In genomic region chr9:125439434-125440272, GRCh38 we compare ENCODE assay signal across 24 cellular contexts.
DNase-seq lines count a peak whose midpoint lies in the region; ATAC-seq, FAIRE-seq and TF ChIP-seq lines count a peak whose summit lies in the region.
"Had no signal": no experiment of that assay in that cellular context is flagged by ENCODE, and none has a peak within 500 bp of the region (broad histone marks: within the 10 kb centered on the region; RNA-seq: fewer than 3 reads in every experiment).

No MANE protein-coding gene starts in this region.

- no peak overlapping the region for H4K5ac ChIP-seq in H1 (ENCODE audit: insufficient read length, low read depth, low read length)

- no peaks in the 10 kb centered on the region for H3K9me3 Mint-ChIP-seq in endothelial cell (ENCODE audit: unreplicated experiment)
- H3K9me3 Mint-ChIP-seq: activated CD4-positive, alpha-beta memory T cell treated with anti-CD3 and anti-CD28 coated beads, Interleukin-2, amount 10 ng/mL, durations not matched to agents 7 days and 5 days; activated T-helper 2 cell treated with anti-CD3 and anti-CD28 coated beads, Interferon-gamma antibody, Interleukin-2, Interleukin-4, amounts not matched to agents 10 μg/mL and 5 μg/mL and 100 μg/mL, durations not matched to agents 14 hours and 24 hours and 36 hours; T-helper 1 cell treated with Interleukin-12 subunit alpha and Interleukin-12 subunit beta and Interleukin-4 antibody, amounts not matched to agents 30 μg/mL and 1 μg/mL, for 36 hours had no signal

- no peak overlapping the region for H3K56ac ChIP-seq in H1 (replicated peaks; ENCODE audit: insufficient read length, low read depth, low read length)

- H2AFZ ChIP-seq in H1 (ENCODE audit: low read length) (no peak overlapping the region), neuronal stem cell (ENCODE audit: low read length) (no peak overlapping the region)

- no peak overlapping the region for H3K27ac Mint-ChIP-seq in endothelial cell (ENCODE audit: unreplicated experiment)
- H3K27ac Mint-ChIP-seq: activated CD4-positive, alpha-beta memory T cell treated with anti-CD3 and anti-CD28 coated beads, Interleukin-2, amount 10 ng/mL, durations not matched to agents 7 days and 5 days; activated T-helper 2 cell treated with anti-CD3 and anti-CD28 coated beads, Interferon-gamma antibody, Interleukin-2, Interleukin-4, amounts not matched to agents 10 μg/mL and 5 μg/mL and 100 μg/mL, durations not matched to agents 14 hours and 24 hours and 36 hours; T-helper 1 cell treated with Interleukin-12 subunit alpha and Interleukin-12 subunit beta and Interleukin-4 antibody, amounts not matched to agents 30 μg/mL and 1 μg/mL, for 36 hours had no signal

- H4K91ac ChIP-seq in H1 (replicated peaks; ENCODE audit: insufficient read length, low read length) (no peak overlapping the region), neuronal stem cell (ENCODE audit: low read depth, low read length, poor library complexity) (no peak overlapping the region)

- 94% methylated on average over 21 of the region's 21 CpGs; no CpG with 5 or more reads in 1 of the 2 experiments for WGBS in H1 (ENCODE audit: extremely low coverage in 1 of 2, insufficient coverage in 1 of 2, insufficient read length in 1 of 2, insufficient replicate concordance in 2 of 2, low coverage in 1 of 2, low lambda C conversion rate in 2 of 2, missing lambda C conversion rate in 1 of 2), 2 experiments
- no CpG with 5 or more reads among the region's 21 CpGs for WGBS in neuronal stem cell (ENCODE audit: extremely low coverage in 2 of 2, insufficient read length in 2 of 2, insufficient replicate concordance in 1 of 2), 2 donors

- H3K14ac ChIP-seq in H1 (ENCODE audit: insufficient read length), result no peak overlapping the region
- no peak overlapping the region for H3K14ac ChIP-seq in neuronal stem cell (ENCODE audit: low read length)

- in situ Hi-C loops in brain microvascular endothelial cell (cut with HindIII; ENCODE audit: low pct_ligation_motif_present, low sequenced_read_pairs), result no loop called here

- FAIRE-seq in H1 (lab: Jason Lieb, UNC), result no peak
- FAIRE-seq: G401.6 had no signal

- no peak for ATAC-seq in GM19397 (IDR thresholded peaks at IDR 0.05; ENCODE audit: unreplicated experiment)
- ATAC-seq: body of pancreas, HCT116 had no signal

- peaks cover 0 to 3% of the 10 kb centered on the region in 2 experiments for H4K20me1 ChIP-seq in H1 (replicated peaks in 1 of 2; ENCODE audit: control insufficient read depth in 1 of 2, insufficient read depth in 2 of 2, low read length in 2 of 2)

- TF ChIP-seq EP300 in H1 (IDR thresholded peaks at IDR 0.05; ENCODE audit: borderline replicate concordance in 1 of 2, low read depth in 2 of 2, low read length in 2 of 2), result no peak

- no peak for TF ChIP-seq POLR2A in H1 (IDR thresholded peaks at IDR 0.05; ENCODE audit: control extremely low read depth in 1 of 2, low read depth in 2 of 2, low read length in 2 of 2)

- no peak overlapping the region for H2BK20ac ChIP-seq in H1 (ENCODE audit: low read length)

- POLR2A ChIA-PET in H1 (lab: Charles Lee; ENCODE audit: partially characterized antibody), result interaction anchor here (0.8 kb wide), 1 partner anchor 11 kb away, joined by 3 read pairs; no protein-coding TSS in a partner anchor

- H2AK5ac ChIP-seq in H1 (ENCODE audit: low read depth, low read length), result no peak overlapping the region
- no peak overlapping the region for H2AK5ac ChIP-seq in neuronal stem cell (ENCODE audit: low read depth, low read length)

- H3K4me3 ChIP-seq in left ventricle myocardium inferior (no peak overlapping the region), H1 (ENCODE audit: extremely low read depth in 1 of 4, insufficient read depth in 2 of 4, low read depth in 3 of 4, low read length in 4 of 4) (no peak overlapping the region), neuronal stem cell (ENCODE audit: low read length in 2 of 2) (peak overlapping the region in 1 of 2 donors; percentile 37), brain microvascular endothelial cell (ENCODE audit: low read depth, low read length) (no peak overlapping the region)
- H3K4me3 ChIP-seq: BLaER1 treated with 17β-estradiol and CSF1 and Interleukin-3, amounts not matched to agents 10 nM and 100 nM; body of pancreas; tibial nerve had no signal

- H3K4me1 ChIP-seq in left ventricle myocardium inferior (peaks cover 6% of the 10 kb centered on the region), H1 (replicated peaks in 1 of 4; ENCODE audit: control insufficient read depth in 3 of 4, insufficient read depth in 4 of 4, low read length in 3 of 4) (no peaks in the 10 kb centered on the region), neuronal stem cell (ENCODE audit: control insufficient read depth in 2 of 2, insufficient read depth in 1 of 2, low read depth in 1 of 2, low read length in 2 of 2) (peaks cover 3 to 12% of the 10 kb centered on the region in 2 donors)
- H3K4me1 ChIP-seq: body of pancreas, tibial nerve had no signal

- no peak overlapping the region for H4K8ac ChIP-seq in H1 (ENCODE audit: extremely low read depth, insufficient read depth, low read length)
- no peak overlapping the region for H4K8ac ChIP-seq in neuronal stem cell (ENCODE audit: low read depth, low read length)

- H2BK12ac ChIP-seq in H1 (ENCODE audit: low read depth, low read length) (no peak overlapping the region), neuronal stem cell (ENCODE audit: low read length) (peak overlapping the region; percentile 17)

- no peaks in the 10 kb centered on the region for H3K79me2 ChIP-seq in H1 (ENCODE audit: control insufficient read depth in 1 of 2, insufficient read depth in 2 of 2, low read length in 2 of 2)

- no peak overlapping the region for H3K4me3 Mint-ChIP-seq in endothelial cell (ENCODE audit: unreplicated experiment)
- H3K4me3 Mint-ChIP-seq: activated CD4-positive, alpha-beta memory T cell treated with anti-CD3 and anti-CD28 coated beads, Interleukin-2, amount 10 ng/mL, durations not matched to agents 7 days and 5 days; T-helper 1 cell treated with Interleukin-12 subunit alpha and Interleukin-12 subunit beta and Interleukin-4 antibody, amounts not matched to agents 30 μg/mL and 1 μg/mL, for 36 hours had no signal

- H3K23ac ChIP-seq in H1 (ENCODE audit: insufficient read length), result no peak overlapping the region
- H3K23ac ChIP-seq in neuronal stem cell (ENCODE audit: low read depth, low read length, poor library complexity), result no peak overlapping the region

- no peak overlapping the region for H2BK120ac ChIP-seq in H1 (replicated peaks; ENCODE audit: low read depth, low read length)
- no peak overlapping the region for H2BK120ac ChIP-seq in neuronal stem cell (ENCODE audit: low read depth, low read length)

- CTCF ChIA-PET in H1 (lab: Charles Lee; ENCODE audit: partially characterized antibody), result interaction anchor here (0.6 to 2.2 kb wide), 5 partner anchors 10 to 191 kb away, joined by 3 to 13 read pairs (median 6); no protein-coding TSS in a partner anchor

- no peaks in the 10 kb centered on the region for H3K9me3 ChIP-seq in left ventricle myocardium inferior (replicated peaks)
- no peaks in the 10 kb centered on the region for H3K9me3 ChIP-seq in H1 (ENCODE audit: insufficient read depth in 2 of 2, low read depth in 1 of 2, low read length in 1 of 2)
- peaks cover 0 to 1% of the 10 kb centered on the region in 2 donors for H3K9me3 ChIP-seq in neuronal stem cell (replicated peaks in 1 of 2; ENCODE audit: control insufficient read depth in 2 of 2, insufficient read depth in 1 of 2, low read depth in 1 of 2, low read length in 2 of 2)
- H3K9me3 ChIP-seq: BLaER1 treated with 17β-estradiol and CSF1 and Interleukin-3, amounts not matched to agents 10 nM and 100 nM; body of pancreas; neutrophil; tibial nerve had no signal

- H3K9ac ChIP-seq in H1 (replicated peaks in 1 of 4; ENCODE audit: extremely low read depth in 1 of 4, low read depth in 3 of 4, low read length in 3 of 4) (no peak overlapping the region; a peak in 1 of 7 replicates), neuronal stem cell (ENCODE audit: low read depth, low read length, poor library complexity) (no peak overlapping the region)
- H3K9ac ChIP-seq: BLaER1 treated with 17β-estradiol and CSF1 and Interleukin-3, amounts not matched to agents 10 nM and 100 nM had no signal

- no peaks in the 10 kb centered on the region for H3K27me3 ChIP-seq in left ventricle myocardium inferior (ENCODE audit: low read depth)
- H3K27me3 ChIP-seq in H1 (replicated peaks in 1 of 4; ENCODE audit: control insufficient read depth in 3 of 4, extremely low read depth in 1 of 4, insufficient read depth in 3 of 4, low read length in 3 of 4), result no peaks in the 10 kb centered on the region
- H3K27me3 ChIP-seq in neuronal stem cell (ENCODE audit: control insufficient read depth in 3 of 3, insufficient read depth in 3 of 3, low read depth in 1 of 3, low read length in 3 of 3), result no peaks in the 10 kb centered on the region
- H3K27me3 ChIP-seq in brain microvascular endothelial cell (replicated peaks), result no peaks in the 10 kb centered on the region
- H3K27me3 ChIP-seq: body of pancreas, neutrophil, tibial nerve had no signal

- intact Hi-C loops in cardiac septum (cut with DNase I) (no loop called here), left ventricle myocardium inferior (cut with micrococcal nuclease) (no loop called here)

- H3K18ac ChIP-seq in H1 (ENCODE audit: extremely low read depth, low read length) (no peak overlapping the region), neuronal stem cell (ENCODE audit: low read length) (peak overlapping the region; percentile 61)

- no peak overlapping the region for H3K4me2 ChIP-seq in H1 (ENCODE audit: insufficient read depth in 1 of 2, low read depth in 2 of 2, low read length in 2 of 2)
- no peak overlapping the region for H3K4me2 ChIP-seq in neuronal stem cell (ENCODE audit: insufficient read depth, low read length, poor library complexity, severe bottlenecking)

- peaks cover 10% of the 10 kb centered on the region for H3K36me3 Mint-ChIP-seq in endothelial cell (ENCODE audit: low read depth, unreplicated experiment)

- H2BK15ac ChIP-seq in H1 (ENCODE audit: low read length) (no peak overlapping the region), neuronal stem cell (ENCODE audit: low read length) (no peak overlapping the region)

- no peak for TF ChIP-seq RAD21 in H1 (IDR thresholded peaks at IDR 0.05 in 1 of 2, conservative IDR thresholded peaks at IDR 0.05 in 1 of 2; ENCODE audit: low read depth in 2 of 2, low read length in 2 of 2)

- TF ChIP-seq CTCF in left ventricle myocardium inferior (IDR thresholded peaks at IDR 0.05; ENCODE audit: borderline replicate concordance) (no peak), H1 (IDR thresholded peaks at IDR 0.05; ENCODE audit: control extremely low read depth in 1 of 3, insufficient read depth in 1 of 3, low read depth in 1 of 3, low read length in 3 of 3) (no peak), endothelial cell (IDR thresholded peaks at IDR 0.05; ENCODE audit: unreplicated experiment) (no peak), brain microvascular endothelial cell (IDR thresholded peaks at IDR 0.05; ENCODE audit: low read depth, low read length, missing control alignments) (no peak)

- peak overlapping the region; percentile 21; the same call in 1 of the 2 replicates for H2BK5ac ChIP-seq in H1 (ENCODE audit: low read depth, low read length)
- H2BK5ac ChIP-seq in neuronal stem cell (ENCODE audit: low read length), result no peak overlapping the region

- H3K36me3 ChIP-seq in left ventricle myocardium inferior (peaks cover 42% of the 10 kb centered on the region), H1 (ENCODE audit: control insufficient read depth in 2 of 4, insufficient read depth in 4 of 4, low read length in 3 of 4) (no peaks in the 10 kb centered on the region), neuronal stem cell (replicated peaks in 1 of 2; ENCODE audit: control insufficient read depth in 2 of 2, insufficient read depth in 2 of 2, low read length in 2 of 2) (peaks cover 3 to 27% of the 10 kb centered on the region in 2 donors), brain microvascular endothelial cell (replicated peaks) (peaks cover 14% of the 10 kb centered on the region)

- H3K4ac ChIP-seq in H1 (replicated peaks; ENCODE audit: insufficient read length, low read depth, low read length) (no peak overlapping the region), neuronal stem cell (ENCODE audit: low read length) (no peak overlapping the region)

- peaks cover 4% of the 10 kb centered on the region for H3K27me3 Mint-ChIP-seq in endothelial cell (ENCODE audit: unreplicated experiment)
- H3K27me3 Mint-ChIP-seq: activated CD4-positive, alpha-beta memory T cell treated with anti-CD3 and anti-CD28 coated beads, Interleukin-2, amount 10 ng/mL, durations not matched to agents 7 days and 5 days had no signal

- no peaks in the 10 kb centered on the region for H3K23me2 ChIP-seq in H1 (ENCODE audit: low read depth, low read length)

- H3K27ac ChIP-seq in left ventricle myocardium inferior (replicated peaks) (no peak overlapping the region), H1 (ENCODE audit: low read depth, low read length) (no peak overlapping the region; the same call in 1 of the 2 replicates), neuronal stem cell (replicated peaks; ENCODE audit: low read length) (no peak overlapping the region), brain microvascular endothelial cell (no peak overlapping the region)
- H3K27ac ChIP-seq: BLaER1 treated with 17β-estradiol and CSF1 and Interleukin-3, amounts not matched to agents 10 nM and 100 nM; body of pancreas; neutrophil; RWPE1; tibial nerve had no signal

- peaks cover 11% of the 10 kb centered on the region for H3K4me1 Mint-ChIP-seq in endothelial cell (ENCODE audit: unreplicated experiment)
- H3K4me1 Mint-ChIP-seq: activated CD4-positive, alpha-beta memory T cell treated with anti-CD3 and anti-CD28 coated beads, Interleukin-2, amount 10 ng/mL, durations not matched to agents 7 days and 5 days had no signal

- H3K79me1 ChIP-seq in H1 (ENCODE audit: low read depth, low read length) (no peaks in the 10 kb centered on the region), neuronal stem cell (ENCODE audit: low read depth, low read length) (no peaks in the 10 kb centered on the region)

- DNase-seq in cardiac septum (ENCODE audit: low spot score) (peak; percentile 67), left ventricle myocardium inferior (no peak), H1 (ENCODE audit: low read depth in 1 of 2, low spot score in 2 of 2) (no peak), neuronal stem cell (ENCODE audit: low spot score) (no peak), GM19240 (ENCODE audit: insufficient read length, low spot score) (no peak), endothelial cell (ENCODE audit: low spot score) (no peak), brain microvascular endothelial cell (no peak)
- DNase-seq: ACHN; activated CD4-positive, alpha-beta memory T cell treated with anti-CD3 and anti-CD28 coated beads, Interleukin-2, amount 10 ng/mL, durations not matched to agents 7 days and 5 days; activated CD4-positive, alpha-beta T cell treated with anti-CD3 and anti-CD28 coated beads for 1 hour; COR-L47; DMS53; effector CD4-positive, alpha-beta T cell; NCI-H1436 treated with DMSO at 0.1 percent for 48 hours had no signal
